Comparison of ENCODE assay signal across 1 cellular context in genomic region chr18:79438581-79438980, GRCh38.
TF ChIP-seq lines count a peak whose summit lies in the region.

No MANE protein-coding gene starts in this region.

TF ChIP-seq in H1, 55 proteins besides CTCF, POLR2A, EP300 and RAD21 (continued from another document):
- TF ChIP-seq MAFK (IDR thresholded peaks at IDR 0.05; ENCODE audit: low read depth, low read length) (no peak), NRF1 (IDR thresholded peaks at IDR 0.05; ENCODE audit: low read depth, low read length) (no peak), RBBP5 (IDR thresholded peaks at IDR 0.05; ENCODE audit: borderline replicate concordance, low read depth, low read length) (no peak), ATF2 (IDR thresholded peaks at IDR 0.05; ENCODE audit: low read length) (no peak), KDM5A (IDR thresholded peaks at IDR 0.05; ENCODE audit: low read length) (no peak), ASH2L (IDR thresholded peaks at IDR 0.05; ENCODE audit: low read length) (no peak), RNF2 (IDR thresholded peaks at IDR 0.05; ENCODE audit: borderline replicate concordance, low read depth, low read length, missing control alignments, poor library complexity, severe bottlenecking) (no peak), YY1 (IDR thresholded peaks at IDR 0.05; ENCODE audit: low read depth, low read length) (no peak), SUZ12 (IDR thresholded peaks at IDR 0.05; ENCODE audit: low read length) (no peak), SP1 (IDR thresholded peaks at IDR 0.05; ENCODE audit: low read depth, low read length) (no peak), MAX (IDR thresholded peaks at IDR 0.05) (no peak), HDAC6 (IDR thresholded peaks at IDR 0.05; ENCODE audit: low read depth, low read length) (no peak), CBX8 (IDR thresholded peaks at IDR 0.05; ENCODE audit: borderline replicate concordance, low read depth, low read length) (no peak)
TF ChIP-seq in H1: peak in this region for 0.
